Comparison of ENCODE assay signal across 9 cellular contexts in genomic region chr6:169903122-169903521, GRCh38.
"Had no signal": no experiment of that assay in that cellular context is flagged by ENCODE, and none has a peak within 500 bp of the region (broad histone marks: within the 10 kb centered on the region; RNA-seq: fewer than 3 reads in every experiment).

No MANE protein-coding gene starts in this region.

- H3K27ac ChIP-seq: GM23248 had no signal

- H3K9ac ChIP-seq: GM23248 had no signal

- H3K36me3 ChIP-seq: HAP-1 had no signal

- H3K4me3 ChIP-seq: GM23248, HAP-1, K562 had no signal

- H2AFZ ChIP-seq: GM23248 had no signal

- H3K4me1 ChIP-seq: HAP-1 had no signal

- ATAC-seq: HCT116, K562 had no signal

- DNase-seq: GM23248, GOT3, H7, HFFc6, IMR-90, KG1 had no signal

- H3K9me3 ChIP-seq: HAP-1 had no signal
